Comparison of ENCODE assay signal across 32 cellular contexts in genomic region chr2:61233581-61233980, GRCh38.
DNase-seq lines count a peak whose midpoint lies in the region; ATAC-seq and TF ChIP-seq lines count a peak whose summit lies in the region.
"Had no signal": no experiment of that assay in that cellular context is flagged by ENCODE, and none has a peak within 500 bp of the region (broad histone marks: within the 10 kb centered on the region; RNA-seq: fewer than 3 reads in every experiment).

No MANE protein-coding gene starts in this region.

- no peaks in the 10 kb centered on the region for H4K20me1 ChIP-seq in GM23248 (ENCODE audit: insufficient read depth)
- H4K20me1 ChIP-seq: BLaER1 had no signal

- H3K4me1 Mint-ChIP-seq in activated T-cell treated with anti-CD3 and anti-CD28 coated beads, Interleukin-2, amount 50 U/mL, for 24 hours (ENCODE audit: low read depth) = peaks cover 6% of the 10 kb centered on the region
- H3K4me1 Mint-ChIP-seq in T-helper 17 cell (peaks cover 9% of the 10 kb centered on the region), natural killer cell (peaks cover 6 to 7% of the 10 kb centered on the region in 2 donors)
- H3K4me1 Mint-ChIP-seq: H9 had no signal

- no peak overlapping the region for H3K4me3 Mint-ChIP-seq in activated T-cell treated with anti-CD3 and anti-CD28 coated beads, Interleukin-2, amount 50 U/mL, for 24 hours
- H3K4me3 Mint-ChIP-seq in T-helper 17 cell (no peak overlapping the region), natural killer cell (no peak overlapping the region)
- H3K4me3 Mint-ChIP-seq: H9; T-helper 1 cell treated with Interleukin-12 subunit alpha and Interleukin-12 subunit beta and Interleukin-4 antibody, amounts not matched to agents 30 μg/mL and 1 μg/mL, for 36 hours; type B pancreatic cell had no signal

- in situ Hi-C loops in GM23248 (cut with MboI) = no loop called here

- H3K9me3 ChIP-seq in GM23248 (ENCODE audit: low read depth) = no peaks in the 10 kb centered on the region
- no peaks in the 10 kb centered on the region for H3K9me3 ChIP-seq in T-helper 17 cell (ENCODE audit: control insufficient read depth, low read length, poor library complexity, severe bottlenecking)
- H3K9me3 ChIP-seq: BLaER1, body of pancreas, esophagus muscularis mucosa, left lung, neutrophil had no signal

- no peaks in the 10 kb centered on the region for H3K27me3 Mint-ChIP-seq in activated T-cell treated with anti-CD3 and anti-CD28 coated beads, Interleukin-2, amount 50 U/mL, for 24 hours
- H3K27me3 Mint-ChIP-seq in T-helper 17 cell (no peaks in the 10 kb centered on the region), natural killer cell (ENCODE audit: low read depth in 2 of 2) (no peaks in the 10 kb centered on the region)
- H3K27me3 Mint-ChIP-seq: type B pancreatic cell had no signal

- no peak for DNase-seq in activated T-cell treated with anti-CD3 and anti-CD28 coated beads, Interleukin-2, amount 50 U/mL, for 24 hours
- no peak for DNase-seq in activated T-cell treated with anti-CD3 and anti-CD28 coated beads, Interleukin-2, amount 50 U/mL, for 1 hour
- DNase-seq in GM23248 = peak; percentile 13
- no peak for DNase-seq in T-helper 17 cell
- DNase-seq in natural killer cell = no peak
- no peak for DNase-seq in T1000 (lab: John Stamatoyannopoulos, UW)
- DNase-seq in cerebellar nuclear complex (lab: John Stamatoyannopoulos, UW) = no peak
- DNase-seq: activated CD4-positive, alpha-beta T cell treated with anti-CD3 and anti-CD28 coated beads for 1 hour; activated CD8-positive, alpha-beta memory T cell treated with anti-CD3 and anti-CD28 coated beads, Interleukin-2, amount 50 U/mL, for 4 hours; activated effector memory CD4-positive, alpha-beta T cell treated with anti-CD3 and anti-CD28 coated beads, Interleukin-2, amount 50 U/mL, for 16 hours; body of pancreas; DMS153; foreskin keratinocyte; H9; islet precursor cell; KG1; left lung; MM.1S; NCI-H1436; NCI-H2081 treated with DMSO at 0.1 percent for 48 hours; NCI-H226; NCI-H69; right cardiac atrium; Right ventricle myocardium superior; substantia nigra had no signal

- H3K27me3 ChIP-seq in GM23248 (replicated peaks; ENCODE audit: insufficient read depth) = no peaks in the 10 kb centered on the region
- H3K27me3 ChIP-seq: BLaER1, body of pancreas, esophagus muscularis mucosa, foreskin keratinocyte, left lung, neutrophil had no signal

- ATAC-seq in T-helper 17 cell = no peak
- no peak for ATAC-seq in natural killer cell
- ATAC-seq: body of pancreas, foreskin keratinocyte, left lung, Panc1, right cardiac atrium, SK-N-SH treated with all-trans-retinoic acid at 6 μM for 48 hours had no signal

- H3K9ac ChIP-seq in GM23248 = no peak overlapping the region
- H3K9ac ChIP-seq: BLaER1 had no signal

- no peak overlapping the region for H2AFZ ChIP-seq in GM23248

- H3K36me3 ChIP-seq in GM23248 (ENCODE audit: low read depth) = peaks cover 46% of the 10 kb centered on the region

- H3K27ac ChIP-seq in GM23248 = no peak overlapping the region
- H3K27ac ChIP-seq: BLaER1, body of pancreas, esophagus muscularis mucosa, foreskin keratinocyte, left lung, neutrophil had no signal

- no peaks in the 10 kb centered on the region for H3K79me2 ChIP-seq in GM23248 (ENCODE audit: insufficient read depth)

- TF ChIP-seq CTCF in natural killer cell (IDR thresholded peaks at IDR 0.05) = no peak

- no peaks in the 10 kb centered on the region for H3K9me3 Mint-ChIP-seq in activated T-cell treated with anti-CD3 and anti-CD28 coated beads, Interleukin-2, amount 50 U/mL, for 24 hours
- H3K9me3 Mint-ChIP-seq in natural killer cell = no peaks in the 10 kb centered on the region
- H3K9me3 Mint-ChIP-seq: H9; T-helper 1 cell treated with Interleukin-12 subunit alpha and Interleukin-12 subunit beta and Interleukin-4 antibody, amounts not matched to agents 30 μg/mL and 1 μg/mL, for 36 hours; type B pancreatic cell had no signal

- H3K27ac Mint-ChIP-seq in activated T-cell treated with anti-CD3 and anti-CD28 coated beads, Interleukin-2, amount 50 U/mL, for 24 hours = peak overlapping the region; percentile 57
- H3K27ac Mint-ChIP-seq in T-helper 17 cell (peak overlapping the region; percentile 16), natural killer cell (peak overlapping the region; percentile 51 to 74)
- H3K27ac Mint-ChIP-seq: T-helper 1 cell treated with Interleukin-12 subunit alpha and Interleukin-12 subunit beta and Interleukin-4 antibody, amounts not matched to agents 30 μg/mL and 1 μg/mL, for 36 hours; type B pancreatic cell had no signal

- no peak overlapping the region for H3K4me2 ChIP-seq in GM23248 (ENCODE audit: unreplicated experiment)
- H3K4me2 ChIP-seq: BLaER1 had no signal

- no peaks in the 10 kb centered on the region for H3K9me2 ChIP-seq in GM23248 (ENCODE audit: insufficient read depth)

- H3K36me3 Mint-ChIP-seq in activated T-cell treated with anti-CD3 and anti-CD28 coated beads, Interleukin-2, amount 50 U/mL, for 24 hours (ENCODE audit: low read depth) = peaks cover 73% of the 10 kb centered on the region
- H3K36me3 Mint-ChIP-seq in T-helper 17 cell (ENCODE audit: low read depth) = peaks cover 9% of the 10 kb centered on the region
- peaks cover 16% of the 10 kb centered on the region for H3K36me3 Mint-ChIP-seq in natural killer cell

- no peak overlapping the region for H3K4me3 ChIP-seq in GM23248
- H3K4me3 ChIP-seq: BLaER1, body of pancreas, esophagus muscularis mucosa, left lung had no signal

- H3K4me1 ChIP-seq in GM23248 (ENCODE audit: insufficient read depth) = no peaks in the 10 kb centered on the region
- H3K4me1 ChIP-seq: body of pancreas, esophagus muscularis mucosa, foreskin keratinocyte, left lung had no signal

- intact Hi-C loops in natural killer cell (cut with micrococcal nuclease) = no loop called here

- WGBS in GM23248 (ENCODE audit: low coverage in 1 of 2, low lambda C conversion rate in 2 of 2, missing lambda C conversion rate in 2 of 2), 2 experiments = 47 to 74% methylated on average over 1 of the region's 1 CpG

- H3F3A ChIP-seq in GM23248 (ENCODE audit: insufficient read depth) = 0 out of 2 replicates have a peak, but pooled peaks cover 6% of the 10 kb centered on the region
